7 cellular contexts compared by ENCODE assay signal in genomic region chr11:67774175-67774574, GRCh38.
DNase-seq lines count a peak whose midpoint lies in the region; ATAC-seq and TF ChIP-seq lines count a peak whose summit lies in the region.
"Not testable (repeated sequence)": the region's sequence is repeated elsewhere in the genome, so short reads cannot be mapped to it uniquely, and the experiment has no call there.

No MANE protein-coding gene starts in this region.

- H3K36me3 ChIP-seq in BLaER1, WERI-Rb-1: not testable (repeated sequence)

- ATAC-seq in left cardiac atrium = not testable (repeated sequence)

- not testable (repeated sequence) for H3K4me3 ChIP-seq in BLaER1; WERI-Rb-1 (ENCODE audit: low read depth, low read length)

- H4K20me1 ChIP-seq in BLaER1 = not testable (repeated sequence)

- H3K9ac ChIP-seq in BLaER1 = not testable (repeated sequence)

- TF ChIP-seq CTCF in WERI-Rb-1 (IDR thresholded peaks at IDR 0.05; ENCODE audit: low read depth, low read length) = not testable (repeated sequence)

- H3K27me3 ChIP-seq in BLaER1; WERI-Rb-1 (ENCODE audit: insufficient read depth, low read depth, severe bottlenecking): not testable (repeated sequence)

- H3K4me1 ChIP-seq in BLaER1 = peaks cover 23% of the 10 kb centered on the region

- not testable (repeated sequence) for H3K9me3 ChIP-seq in BLaER1; WERI-Rb-1 (ENCODE audit: severe bottlenecking)

- peak overlapping the region; percentile 69 for H3K4me2 ChIP-seq in BLaER1

- not testable (repeated sequence) for H3K27ac ChIP-seq in BLaER1, WERI-Rb-1

- DNase-seq in DMS79 treated with DMSO at 0.1 percent for 48 hours (lab: John Stamatoyannopoulos, UW) (peak; percentile 77), NCI-H128 (lab: John Stamatoyannopoulos, UW; ENCODE audit: unreplicated experiment) (peak; percentile 47), NCI-H2227 (lab: John Stamatoyannopoulos, UW; ENCODE audit: unreplicated experiment) (peak; percentile 49), NCI-H748 treated with DMSO at 0.1 percent for 48 hours (lab: John Stamatoyannopoulos, UW) (peak; percentile 80), WERI-Rb-1 (peak; percentile 50), left cardiac atrium (peak; percentile 67)

- intact Hi-C loops in left cardiac atrium (cut with DNase I) = not testable (repeated sequence)
